8 cellular contexts compared by ENCODE assay signal in the genomic region with DNA sequence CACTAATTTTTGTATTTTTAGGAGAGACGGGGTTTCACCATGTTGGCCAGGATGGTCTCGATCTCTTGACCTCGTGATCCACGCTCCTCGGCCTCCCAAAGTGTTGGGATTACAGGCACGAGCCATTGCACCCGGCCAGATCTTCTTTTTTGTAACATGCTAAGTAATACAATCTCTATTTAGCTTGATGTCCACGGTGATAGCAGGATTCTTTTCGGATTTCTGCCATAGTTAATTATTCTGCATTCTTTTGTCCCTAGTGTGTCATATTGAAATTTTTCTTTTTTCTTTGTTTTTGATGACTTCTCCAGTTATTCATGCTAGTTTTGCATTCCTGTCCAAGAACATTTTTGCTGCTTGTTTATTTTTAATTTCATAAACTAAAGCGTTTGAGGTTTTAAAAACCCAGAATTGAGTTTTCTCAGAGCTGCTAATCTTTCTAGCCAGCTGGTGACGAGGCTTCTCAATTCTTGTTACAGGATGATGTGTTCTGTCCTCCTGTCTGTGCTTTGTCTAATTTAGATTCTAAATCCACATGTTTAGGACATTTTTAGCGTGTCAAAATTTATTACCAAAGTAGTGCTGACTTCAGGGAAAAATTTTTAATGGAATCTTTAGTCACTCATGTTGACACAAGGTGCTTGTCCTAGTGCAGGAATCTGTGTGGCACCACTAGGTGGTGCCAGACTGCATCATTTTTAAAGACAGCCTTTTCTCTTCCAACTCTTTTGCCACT. TPM values are rescaled to one million over a fixed set of nuclear protein-coding genes. Genes with fewer than 3 reads are reported as not detected.
DNase-seq lines count a peak whose midpoint lies in the region; ATAC-seq and TF ChIP-seq lines count a peak whose summit lies in the region.

No MANE protein-coding gene starts in this region.

- no peak for TF ChIP-seq POLR2A in IMR-90 (IDR thresholded peaks at IDR 0.05; ENCODE audit: low read depth, low read length)

- H3K4ac ChIP-seq in IMR-90 (ENCODE audit: low read depth, low read length): peak overlapping the region; percentile 70

- peaks cover 26% of the 10 kb centered on the region for H3K9me1 ChIP-seq in IMR-90 (ENCODE audit: insufficient read depth, low read length)

- 0 out of 2 replicates have a peak overlapping the region, but pooled peaks have one; percentile 10 for H3K14ac ChIP-seq in IMR-90 (replicated peaks; ENCODE audit: low read depth, low read length)

- H2BK5ac ChIP-seq in IMR-90 (ENCODE audit: low read depth, low read length, poor library complexity, severe bottlenecking): peak overlapping the region; percentile 100

- peak overlapping the region; percentile 77 for H3K18ac ChIP-seq in IMR-90 (ENCODE audit: low read depth, low read length)

- H3K9me3 ChIP-seq in IMR-90 (ENCODE audit: control insufficient read depth, insufficient read depth, low read length) (no peaks in the 10 kb centered on the region), mammary epithelial cell (replicated peaks; ENCODE audit: insufficient read depth, low read length) (no peaks in the 10 kb centered on the region)

- H2AK9ac ChIP-seq in IMR-90 (replicated peaks; ENCODE audit: low read depth, low read length, poor library complexity): no peak overlapping the region

- H2BK20ac ChIP-seq in IMR-90 (ENCODE audit: low read depth, low read length): peak overlapping the region; percentile 38; the same call in 1 of the 2 replicates

- H2BK120ac ChIP-seq in IMR-90 (ENCODE audit: low read depth, low read length): peak overlapping the region; percentile 98

- H3K79me2 ChIP-seq in mammary epithelial cell (ENCODE audit: insufficient read depth, low read length): peaks cover 86% of the 10 kb centered on the region

- no peaks in the 10 kb centered on the region for H3K36me3 ChIP-seq in IMR-90 (ENCODE audit: control insufficient read depth, insufficient read depth, low read length)
- peaks cover 1% of the 10 kb centered on the region for H3K36me3 ChIP-seq in mammary epithelial cell (ENCODE audit: insufficient read depth, low read length)

- peak; percentile 31 for ATAC-seq in IMR-90 (ENCODE audit: low read depth)
- peak; percentile 48 for ATAC-seq in SK-N-SH treated with all-trans-retinoic acid at 6 μM for 48 hours
- ATAC-seq in GM18861 (IDR thresholded peaks at IDR 0.05; ENCODE audit: unreplicated experiment): no peak

- BruUV-seq in IMR-90 (replicated peaks; lab: Mats Ljungman, UMichigan) (no TSS peak), mammary epithelial cell (replicated peaks; lab: Mats Ljungman, UMichigan) (no TSS peak)

- dilution Hi-C loops in IMR-90 (cut with HindIII; ENCODE audit: low sequenced_read_pairs, unreplicated experiment) (no loop called here), mammary epithelial cell (cut with HindIII; ENCODE audit: low sequenced_read_pairs) (no loop called here)

- H3K4me1 ChIP-seq in IMR-90 (ENCODE audit: control insufficient read depth, insufficient read depth, low read length) (peaks cover 35% of the 10 kb centered on the region), mammary epithelial cell (ENCODE audit: insufficient read depth, low read length) (peaks cover 77% of the 10 kb centered on the region)

- H2AK5ac ChIP-seq in IMR-90 (ENCODE audit: low read depth, low read length): peak overlapping the region; percentile 77

- peak overlapping the region; percentile 63 for H4K91ac ChIP-seq in IMR-90 (ENCODE audit: insufficient read depth, low read depth, low read length)

- peak overlapping the region; percentile 77 for H4K5ac ChIP-seq in IMR-90 (ENCODE audit: low read depth, low read length)

- peak overlapping the region; percentile 73 for H3K56ac ChIP-seq in IMR-90 (ENCODE audit: extremely low read depth, insufficient read depth, low read length)

- 80% methylated on average over 2 of the region's 12 CpGs; no CpG with 5 or more reads in 1 of the 2 experiments for WGBS in IMR-90 (ENCODE audit: extremely low coverage in 2 of 2, insufficient read length in 1 of 2), 2 experiments
- WGBS in mammary epithelial cell (ENCODE audit: low coverage, missing lambda C conversion rate): 73% methylated on average over 12 of the region's 12 CpGs

- intact Hi-C loops in IMR-90 (cut with micrococcal nuclease) (loop anchor here (5.0 kb wide), 2 partner anchors 33 to 73 kb away; partner anchors contain the start of gene THOC5), mammary epithelial cell (cut with micrococcal nuclease) (loop anchor here (1.0 to 5.0 kb wide), 4 partner anchors 22 to 228 kb away; partner anchors contain the start of genes NF2 and THOC5)

- peak overlapping the region; percentile 83; the same call in 1 of the 2 replicates for H3K4me2 ChIP-seq in IMR-90 (ENCODE audit: low read depth, low read length)
- peak overlapping the region; percentile 67 for H3K4me2 ChIP-seq in mammary epithelial cell (ENCODE audit: insufficient read depth, low read depth, low read length)

- H2AFZ ChIP-seq in IMR-90 (replicated peaks; ENCODE audit: low read length, poor library complexity) (no peak overlapping the region), mammary epithelial cell (ENCODE audit: low read depth, low read length) (no peak overlapping the region)

- peak; percentile 62 for TF ChIP-seq RAD21 in IMR-90 (IDR thresholded peaks at IDR 0.05; ENCODE audit: low read length)

- H4K20me1 ChIP-seq in IMR-90 (ENCODE audit: insufficient read depth, low read length) (no peaks in the 10 kb centered on the region), mammary epithelial cell (ENCODE audit: insufficient read depth, low read length) (no peaks in the 10 kb centered on the region)

- TF ChIP-seq CTCF in IMR-90 (conservative IDR thresholded peaks at IDR 0.05; ENCODE audit: low read depth, low read length): peak; percentile 86
- TF ChIP-seq CTCF in mammary epithelial cell (conservative IDR thresholded peaks at IDR 0.05 in 1 of 2, IDR thresholded peaks at IDR 0.05 in 1 of 2; ENCODE audit: extremely low read depth in 1 of 2, insufficient read depth in 1 of 2, low read depth in 1 of 2, low read length in 2 of 2): peak; percentile 86 to 95

- H3K4me3 ChIP-seq in IMR-90 (ENCODE audit: insufficient read depth, low read depth, low read length) (no peak overlapping the region), mammary epithelial cell (replicated peaks in 1 of 3; ENCODE audit: insufficient read depth in 1 of 3, low read depth in 2 of 3, low read length in 3 of 3) (peak overlapping the region in 1 of 3 experiments; percentile 10)

- H3K27me3 ChIP-seq in IMR-90 (ENCODE audit: control insufficient read depth, insufficient read depth, low read length) (no peaks in the 10 kb centered on the region), mammary epithelial cell (ENCODE audit: insufficient read depth, low read length) (no peaks in the 10 kb centered on the region)

- H2BK15ac ChIP-seq in IMR-90 (ENCODE audit: low read depth, low read length): peak overlapping the region; percentile 71; the same call in 2 of the 3 replicates

- DNase-seq in EL: peak; percentile 90
- peak; percentile 85 for DNase-seq in IMR-90
- DNase-seq in mammary epithelial cell: peak; percentile 69
- DNase-seq in kidney glomerular epithelial cell (lab: John Stamatoyannopoulos, UW): peak; percentile 87
- peak; percentile 15 for DNase-seq in stimulated activated CD8-positive, alpha-beta memory T cell treated with anti-CD3 and anti-CD28 coated beads, Interleukin-12 subunit alpha, Interleukin-12 subunit beta, amount 100 ng/mL, for 1 hour (ENCODE audit: low read depth)
- DNase-seq in NCI-H128 (lab: John Stamatoyannopoulos, UW; ENCODE audit: unreplicated experiment): no peak

- H3K9ac ChIP-seq in IMR-90 (ENCODE audit: low read depth, low read length) (peak overlapping the region; percentile 60), mammary epithelial cell (ENCODE audit: insufficient read depth, low read length) (no peak overlapping the region)

- in situ Hi-C loops in IMR-90 (cut with MboI; ENCODE audit: low sequenced_read_pairs): no loop called here
- in situ Hi-C loops in mammary epithelial cell (cut with MboI; ENCODE audit: low sequenced_read_pairs in 2 of 2): no loop called here

- CTCF ChIA-PET in IMR-90 (lab: Yijun Ruan, JAX) (interaction anchor here (0.6 to 2.2 kb wide), 9 partner anchors 10 to 463 kb away, joined by 3 to 13 read pairs (median 4); partner anchors contain the start of gene THOC5), mammary epithelial cell (lab: Charles Lee; ENCODE audit: low non-redundant PET) (interaction anchor here (0.7 kb wide), 1 partner anchor 379 kb away, joined by 11 read pairs; no protein-coding TSS in a partner anchor)

- H3K79me1 ChIP-seq in IMR-90 (ENCODE audit: low read depth in 1 of 2, low read length in 2 of 2): peaks cover 37 to 79% of the 10 kb centered on the region in 2 experiments

- peak overlapping the region; percentile 92 for H3K27ac ChIP-seq in IMR-90 (ENCODE audit: insufficient read depth, low read length)
- H3K27ac ChIP-seq in mammary epithelial cell (ENCODE audit: insufficient read depth, low read depth, low read length): peak overlapping the region; percentile 65

- POLR2A ChIA-PET in IMR-90 (lab: Charles Lee; ENCODE audit: unreplicated experiment): no interaction called here

- peak overlapping the region; percentile 43 to 83; a peak in 3 of 4 replicates for H4K8ac ChIP-seq in IMR-90 (ENCODE audit: low read depth in 2 of 2, low read length in 2 of 2)

- peak overlapping the region; percentile 31; the same call in 1 of the 2 replicates for H3K23ac ChIP-seq in IMR-90 (ENCODE audit: low read depth, low read length)

TF ChIP-seq in SK-N-SH treated with all-trans-retinoic acid at 6 μM for 48 hours, 23 proteins besides CTCF, POLR2A, EP300 and RAD21:
- TF ChIP-seq SNAI2 (CRISPR knock-in tag; IDR thresholded peaks at IDR 0.05) (no peak), CSDC2 (CRISPR knock-in tag; IDR thresholded peaks at IDR 0.05) (0 out of 2 replicates have a peak, but pooled peaks have one; percentile 32)
TF ChIP-seq in SK-N-SH treated with all-trans-retinoic acid at 6 μM for 48 hours: peak in this region for 1.

RNA-seq across cellular contexts. Expression of gene NF2, which starts 21.8 kb away (rescaled TPM):
- total RNA-seq in IMR-90 (2012; rRNA removed) (151 and 181 TPM in 2 replicates), mammary epithelial cell (100 to 1,000 TPM in 1 of 2 donors, 10 to 100 TPM in 1; 95.2 to 138 TPM)
- polyA plus RNA-seq in IMR-90 (2012; rRNA removed) (56.5 and 59.0 TPM in 2 replicates), mammary epithelial cell (58.3 TPM)
- 34.7 and 46.5 TPM in 2 replicates for polyA plus RNA-seq in IMR-90 (2012; cell fraction: cytosol; rRNA removed)
- 36.3 and 38.6 TPM in 2 replicates for polyA plus RNA-seq in IMR-90 (2012; cell fraction: nucleus; rRNA removed; ENCODE audit: low replicate concordance)
- 140 TPM for polyA minus RNA-seq in mammary epithelial cell

RNA-seq across cellular contexts. Expression of gene NIPSNAP1, which starts 44.3 kb away (rescaled TPM):
- total RNA-seq in IMR-90 (2012; rRNA removed) (61.4 and 68.3 TPM in 2 replicates), mammary epithelial cell (10 to 100 TPM; 48.6 to 63.0 TPM)
- polyA plus RNA-seq in IMR-90 (2012; rRNA removed) (64.6 and 69.7 TPM in 2 replicates), mammary epithelial cell (42.7 TPM)
- 50.9 and 61.4 TPM in 2 replicates for polyA plus RNA-seq in IMR-90 (2012; cell fraction: cytosol; rRNA removed)
- polyA plus RNA-seq in IMR-90 (2012; cell fraction: nucleus; rRNA removed; ENCODE audit: low replicate concordance): 47.0 and 55.4 TPM in 2 replicates
- polyA minus RNA-seq in mammary epithelial cell: 33.6 TPM
